ENCODE assay signal across 8 cellular contexts in the genomic region with DNA sequence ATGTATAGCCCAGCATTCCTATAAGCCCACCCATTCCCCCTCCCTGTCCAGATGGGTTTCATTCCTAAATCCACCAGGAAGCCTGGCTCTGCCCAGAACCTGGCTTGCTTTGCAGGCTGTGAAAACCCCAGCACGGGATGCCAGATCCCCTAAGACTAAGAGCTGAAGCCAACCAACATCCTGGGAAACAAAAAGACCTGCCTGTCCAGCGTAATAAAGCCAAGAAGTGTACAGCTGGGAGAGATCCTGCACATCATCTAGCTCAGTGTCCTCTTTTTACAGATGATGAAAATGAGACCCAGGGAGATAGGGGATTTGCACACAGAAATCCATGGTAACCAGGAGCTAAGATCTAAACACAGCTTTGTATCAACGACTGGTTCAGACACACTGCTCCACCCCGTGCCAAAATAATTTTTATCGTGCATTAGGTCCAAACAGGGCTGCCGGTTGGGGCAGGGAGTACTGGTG. TPM values are rescaled to one million over a fixed set of nuclear protein-coding genes. Genes with fewer than 3 reads are reported as not detected.
DNase-seq lines count a peak whose midpoint lies in the region; ATAC-seq and TF ChIP-seq lines count a peak whose summit lies in the region.

No MANE protein-coding gene starts in this region.

- POLR2A ChIA-PET in Caco-2 (lab: Charles Lee), result interaction anchor here (0.5 to 1.4 kb wide), 5 partner anchors 8 to 66 kb away, joined by 3 to 4 read pairs (median 3); no protein-coding TSS in a partner anchor

- peaks cover 52% of the 10 kb centered on the region for H3K4me1 ChIP-seq in Caco-2
- peaks cover 0 to 45% (median 0%) of the 10 kb centered on the region in 4 donors for H3K4me1 ChIP-seq in Peyer's patch
- H3K4me1 ChIP-seq in ovary (ENCODE audit: insufficient read depth), result peaks cover 1% of the 10 kb centered on the region

- peak overlapping the region; percentile 93 for H3K27ac Mint-ChIP-seq in Caco-2 (ENCODE audit: unreplicated experiment)

- H3K36me3 ChIP-seq in Caco-2 (ENCODE audit: control insufficient read depth, insufficient read depth, low read length) (no peaks in the 10 kb centered on the region), Peyer's patch (no peaks in the 10 kb centered on the region), ovary (no peaks in the 10 kb centered on the region)

- BruUV-seq in Caco-2 (replicated peaks; lab: Mats Ljungman, UMichigan), result TSS peak; percentile 1

- peaks cover 81% of the 10 kb centered on the region for H3K36me3 Mint-ChIP-seq in Caco-2 (ENCODE audit: insufficient read depth, unreplicated experiment)

- H3K9me3 Mint-ChIP-seq in Caco-2 (ENCODE audit: unreplicated experiment), result no peaks in the 10 kb centered on the region

- H3K27ac ChIP-seq in Peyer's patch (peak overlapping the region; percentile 64 to 96 (median 91)), ovary (no peak overlapping the region)

- no peak for TF ChIP-seq EP300 in ovary (IDR thresholded peaks at IDR 0.05)

- no peak for TF ChIP-seq POLR2A in Peyer's patch (IDR thresholded peaks at IDR 0.05)
- TF ChIP-seq POLR2A in ovary (IDR thresholded peaks at IDR 0.05), result no peak

- intact Hi-C loops in Caco-2 (cut with micrococcal nuclease; ENCODE audit: unreplicated experiment) (loop anchor here (10.0 kb wide), 1 partner anchor 500 kb away; no protein-coding TSS in a partner anchor), ovary (cut with DNase I) (loop anchor here in 1 of 4 donors (10.0 kb wide), 1 partner anchor 890 kb away; no protein-coding TSS in a partner anchor)

- H3K27me3 Mint-ChIP-seq in Caco-2 (ENCODE audit: insufficient read depth, unreplicated experiment), result no peaks in the 10 kb centered on the region

- H3K4me3 Mint-ChIP-seq in Caco-2 (ENCODE audit: unreplicated experiment), result peak overlapping the region; percentile 99

- DNase-seq in Caco-2, result no peak
- no peak for DNase-seq in Peyer's patch
- DNase-seq in fibroblast of peridontal ligament (ENCODE audit: extremely low read depth), result peak; percentile 61
- DNase-seq in ovary, result no peak
- no peak for DNase-seq in activated T-cell treated with anti-CD3 and anti-CD28 coated beads for 4 hours
- no peak for DNase-seq in GM20000 (ENCODE audit: low spot score)
- DNase-seq in T1000 (lab: John Stamatoyannopoulos, UW), result no peak

- 12 to 20% (median 15%) methylated on average over 6 of the region's 6 CpGs for WGBS in ovary, 3 donors

- H3K9me3 ChIP-seq in Caco-2, result no peaks in the 10 kb centered on the region
- no peaks in the 10 kb centered on the region for H3K9me3 ChIP-seq in Peyer's patch
- no peaks in the 10 kb centered on the region for H3K9me3 ChIP-seq in ovary

- peak overlapping the region; percentile 81 for H3K4me3 ChIP-seq in Caco-2 (ENCODE audit: low read depth, low read length)
- H3K4me3 ChIP-seq in Peyer's patch, result peak overlapping the region; percentile 2 to 92 (median 58)
- peak overlapping the region; percentile 64 for H3K4me3 ChIP-seq in ovary

- TF ChIP-seq CTCF in Caco-2 (IDR thresholded peaks at IDR 0.05; ENCODE audit: insufficient read depth in 1 of 2, low read depth in 1 of 2, low read length in 1 of 2, severe bottlenecking in 1 of 2, unreplicated experiment in 1 of 2) (no peak), Peyer's patch (IDR thresholded peaks at IDR 0.05) (no peak), ovary (IDR thresholded peaks at IDR 0.05) (no peak), GM20000 (IDR thresholded peaks at IDR 0.05; ENCODE audit: extremely low read depth, missing control alignments) (no peak)

- peaks cover 34% of the 10 kb centered on the region for H3K4me1 Mint-ChIP-seq in Caco-2 (ENCODE audit: low read depth, unreplicated experiment)

- ATAC-seq in HG02870 (IDR thresholded peaks at IDR 0.05; ENCODE audit: unreplicated experiment), result no peak

- CTCF ChIA-PET in Caco-2 (lab: Charles Lee), result interaction anchor here (1.0 kb wide), 1 partner anchor 115 kb away, joined by 3 read pairs; no protein-coding TSS in a partner anchor

- H3K27me3 ChIP-seq in Caco-2 (replicated peaks; ENCODE audit: control insufficient read depth, insufficient read depth, low read length) (no peaks in the 10 kb centered on the region), Peyer's patch (no peaks in the 10 kb centered on the region), ovary (no peaks in the 10 kb centered on the region)

RNA-seq across cellular contexts. Expression of a gene that starts 3.0 kb away (rescaled TPM):
- total RNA-seq in Caco-2 (2022) (70.9 and 75.0 TPM in 2 replicates), Peyer's patch (10 to 100 TPM; 14.9 to 80.6 (median 46.7) TPM), ovary (10 to 100 TPM in 4 of 7 donors, 1 to 10 TPM in 3; 2.5 to 23.0 (median 11.2) TPM)
- 10 to 100 TPM; 12.8 to 13.8 TPM for polyA plus RNA-seq in ovary

Comparison
In these comparisons a context has a peak if more than half of its experiments do, and no peak if none do; other contexts are left out.
1. H3K27ac ChIP-seq: peak in Peyer's patch (4 of 4); none in ovary (0 of 2).
2. Peak in every context shown above with its lines, with median percentiles within 50 percentile points of each other: H3K4me3 ChIP-seq.